ENCODE assay signal across 21 cellular contexts in the genomic region with DNA sequence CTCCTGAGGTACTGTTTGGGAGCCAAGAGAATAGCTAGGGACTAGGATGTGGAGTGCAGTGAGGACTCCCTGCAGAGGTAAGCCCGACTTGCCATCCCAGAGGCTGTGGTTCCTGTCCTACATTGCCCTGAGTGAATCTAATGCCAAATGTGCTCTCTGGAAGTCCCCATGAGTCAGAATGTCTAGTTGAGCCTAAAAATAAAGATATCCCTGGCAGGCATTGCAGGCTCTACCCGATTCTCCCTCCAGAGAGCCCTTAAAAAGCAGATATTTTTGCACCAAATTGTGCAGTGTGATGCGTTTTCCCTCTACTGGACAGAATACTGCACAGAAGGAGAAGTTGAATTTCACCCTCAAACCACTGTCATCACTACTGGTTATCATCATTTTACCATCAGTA.
DNase-seq lines count a peak whose midpoint lies in the region; ATAC-seq and TF ChIP-seq lines count a peak whose summit lies in the region.
"Had no signal": no experiment of that assay in that cellular context is flagged by ENCODE, and none has a peak within 500 bp of the region (broad histone marks: within the 10 kb centered on the region; RNA-seq: fewer than 3 reads in every experiment).

No MANE protein-coding gene starts in this region.

- no peak overlapping the region for H3K4me3 Mint-ChIP-seq in activated T-helper 17 cell treated with anti-CD3 and anti-CD28 coated beads, Interleukin-2, amount 50 U/mL, for 72 hours
- H3K4me3 Mint-ChIP-seq: immature natural killer cell; stimulated activated naive CD8-positive, alpha-beta T cell treated with anti-CD3 and anti-CD28 coated beads, Interleukin-15, amount 100 ng/mL, for 72 hours had no signal

- no peaks in the 10 kb centered on the region for H3K27me3 ChIP-seq in foreskin keratinocyte
- H3K27me3 ChIP-seq: colonic mucosa had no signal

- no peak overlapping the region for H3K27ac Mint-ChIP-seq in activated T-helper 17 cell treated with anti-CD3 and anti-CD28 coated beads, Interleukin-2, amount 50 U/mL, for 72 hours
- H3K27ac Mint-ChIP-seq: immature natural killer cell; stimulated activated naive CD8-positive, alpha-beta T cell treated with anti-CD3 and anti-CD28 coated beads, Interleukin-15, amount 100 ng/mL, for 72 hours had no signal

- DNase-seq in A172 (ENCODE audit: low spot score) (peak; percentile 75), GM10266 (ENCODE audit: extremely low spot score) (peak; percentile 15), foreskin keratinocyte (peak in 1 of 2 donors; percentile 17), GF-D8 (lab: John Stamatoyannopoulos, UW) (no peak)
- DNase-seq: 8988T; activated CD4-positive, alpha-beta T cell treated with anti-CD3 and anti-CD28 coated beads for 48 hours; activated CD8-positive, alpha-beta memory T cell treated with anti-CD3 and anti-CD28 coated beads, Interleukin-2, amount 50 U/mL, for 4 hours; activated gamma-delta T cell treated with Interleukin-2 at 50 U/mL for 16 hours; colonic mucosa; immature natural killer cell; KBM-7; mesendoderm; NCI-H1105; NCI-H2107; NCI-H526 treated with DMSO at 0.1 percent for 48 hours; retina; stimulated activated naive CD8-positive, alpha-beta T cell treated with anti-CD3 and anti-CD28 coated beads, Interleukin-15, amount 100 ng/mL, for 72 hours had no signal

- H3K4me1 ChIP-seq in foreskin keratinocyte = no peaks in the 10 kb centered on the region
- H3K4me1 ChIP-seq: colonic mucosa had no signal

- H3K36me3 Mint-ChIP-seq in activated T-helper 17 cell treated with anti-CD3 and anti-CD28 coated beads, Interleukin-2, amount 50 U/mL, for 72 hours (ENCODE audit: low read depth) = no peaks in the 10 kb centered on the region
- H3K36me3 Mint-ChIP-seq: immature natural killer cell had no signal

- H3K27ac ChIP-seq in foreskin keratinocyte = no peak overlapping the region
- H3K27ac ChIP-seq: colonic mucosa had no signal

- TF ChIP-seq CTCF in GM10266 (IDR thresholded peaks at IDR 0.05; ENCODE audit: control insufficient read depth, insufficient read depth, low read depth, missing control alignments) (no peak), foreskin keratinocyte (conservative IDR thresholded peaks at IDR 0.05) (no peak)

- peaks cover 3% of the 10 kb centered on the region for H3K27me3 Mint-ChIP-seq in activated T-helper 17 cell treated with anti-CD3 and anti-CD28 coated beads, Interleukin-2, amount 50 U/mL, for 72 hours
- H3K27me3 Mint-ChIP-seq: stimulated activated naive CD8-positive, alpha-beta T cell treated with anti-CD3 and anti-CD28 coated beads, Interleukin-15, amount 100 ng/mL, for 72 hours had no signal

- peak; percentile 18 for ATAC-seq in activated T-helper 17 cell treated with anti-CD3 and anti-CD28 coated beads, Interleukin-2, amount 50 U/mL, for 72 hours (replicated peaks)
- ATAC-seq in foreskin keratinocyte (peak; percentile 36), HG03521 (IDR thresholded peaks at IDR 0.05; ENCODE audit: unreplicated experiment) (no peak), GM21360 (IDR thresholded peaks at IDR 0.05; ENCODE audit: unreplicated experiment) (no peak), HG02840 (IDR thresholded peaks at IDR 0.05; ENCODE audit: low FRiP score, unreplicated experiment) (no peak)
- ATAC-seq: stimulated activated naive CD8-positive, alpha-beta T cell treated with anti-CD3 and anti-CD28 coated beads, Interleukin-15, amount 100 ng/mL, for 72 hours had no signal

- H3K4me1 Mint-ChIP-seq in activated T-helper 17 cell treated with anti-CD3 and anti-CD28 coated beads, Interleukin-2, amount 50 U/mL, for 72 hours = no peaks in the 10 kb centered on the region
- H3K4me1 Mint-ChIP-seq: immature natural killer cell; stimulated activated naive CD8-positive, alpha-beta T cell treated with anti-CD3 and anti-CD28 coated beads, Interleukin-15, amount 100 ng/mL, for 72 hours had no signal

- H3K9me3 Mint-ChIP-seq in activated T-helper 17 cell treated with anti-CD3 and anti-CD28 coated beads, Interleukin-2, amount 50 U/mL, for 72 hours = no peaks in the 10 kb centered on the region

Comparison
In these comparisons a context has a peak if more than half of its experiments do, and no peak if none do; other contexts are left out.
1. ATAC-seq: peak in activated T-helper 17 cell treated with anti-CD3 and anti-CD28 coated beads, Interleukin-2, amount 50 U/mL, for 72 hours (single experiment) and foreskin keratinocyte (single experiment); none in HG03521 (single experiment), GM21360 (single experiment) and HG02840 (single experiment).